Comparison of ENCODE assay signal across 8 cellular contexts in the genomic region with DNA sequence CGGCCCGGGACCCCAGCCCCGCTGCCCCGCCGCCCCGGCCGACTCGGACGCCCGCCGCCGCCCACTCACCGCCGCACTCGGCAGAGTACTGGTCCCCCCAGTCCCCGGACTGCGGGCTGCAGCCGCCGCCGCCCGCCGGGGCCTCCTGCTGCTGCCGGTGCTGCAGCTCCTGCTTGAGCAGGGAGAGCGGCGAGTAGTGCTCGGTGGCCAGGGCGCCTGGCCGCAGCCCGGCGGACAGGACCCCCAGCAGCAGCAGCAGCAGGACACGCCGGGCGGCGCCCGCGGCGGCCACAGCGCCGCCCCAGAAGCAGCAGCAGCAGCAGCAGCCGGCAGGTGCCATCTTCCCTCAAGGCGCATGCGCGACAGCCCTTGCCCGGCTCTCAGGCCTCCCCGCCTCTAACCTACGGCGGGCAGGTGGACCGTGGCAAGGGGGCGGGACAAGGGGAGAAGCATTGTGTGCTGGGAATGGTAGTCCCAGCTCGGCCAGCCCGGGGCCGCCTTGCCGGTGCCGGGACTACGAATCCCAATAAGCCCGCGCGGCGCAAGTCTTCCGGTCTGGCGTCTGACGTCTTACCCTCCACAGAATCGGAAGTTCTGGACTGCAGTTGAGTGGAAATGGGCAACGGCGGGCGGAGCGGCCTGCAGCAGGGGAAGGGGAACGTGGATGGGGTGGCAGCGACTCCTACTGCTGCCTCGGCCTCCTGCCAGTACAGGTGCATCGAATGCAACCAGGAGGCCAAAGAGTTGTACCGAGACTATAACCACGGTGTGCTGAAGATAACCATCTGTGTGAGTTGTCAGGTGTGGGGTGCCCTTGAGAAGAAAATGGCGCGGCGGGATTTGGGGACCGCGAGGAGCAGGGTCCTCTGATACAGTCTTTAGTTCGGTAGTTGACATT. TPM values are rescaled to one million over a fixed set of nuclear protein-coding genes. Genes with fewer than 3 reads are reported as not detected.
A peak's percentile ranks its signal among the peaks of the same experiment; 100 is the strongest.
DNase-seq lines count a peak whose midpoint lies in the region; ATAC-seq, FAIRE-seq and TF ChIP-seq lines count a peak whose summit lies in the region.

Gene ARV1 (plus strand): TSS at position 604 of the 898 bp plus-strand sequence. CDS start 12 bp downstream, at position 616.
A gene with protein sequence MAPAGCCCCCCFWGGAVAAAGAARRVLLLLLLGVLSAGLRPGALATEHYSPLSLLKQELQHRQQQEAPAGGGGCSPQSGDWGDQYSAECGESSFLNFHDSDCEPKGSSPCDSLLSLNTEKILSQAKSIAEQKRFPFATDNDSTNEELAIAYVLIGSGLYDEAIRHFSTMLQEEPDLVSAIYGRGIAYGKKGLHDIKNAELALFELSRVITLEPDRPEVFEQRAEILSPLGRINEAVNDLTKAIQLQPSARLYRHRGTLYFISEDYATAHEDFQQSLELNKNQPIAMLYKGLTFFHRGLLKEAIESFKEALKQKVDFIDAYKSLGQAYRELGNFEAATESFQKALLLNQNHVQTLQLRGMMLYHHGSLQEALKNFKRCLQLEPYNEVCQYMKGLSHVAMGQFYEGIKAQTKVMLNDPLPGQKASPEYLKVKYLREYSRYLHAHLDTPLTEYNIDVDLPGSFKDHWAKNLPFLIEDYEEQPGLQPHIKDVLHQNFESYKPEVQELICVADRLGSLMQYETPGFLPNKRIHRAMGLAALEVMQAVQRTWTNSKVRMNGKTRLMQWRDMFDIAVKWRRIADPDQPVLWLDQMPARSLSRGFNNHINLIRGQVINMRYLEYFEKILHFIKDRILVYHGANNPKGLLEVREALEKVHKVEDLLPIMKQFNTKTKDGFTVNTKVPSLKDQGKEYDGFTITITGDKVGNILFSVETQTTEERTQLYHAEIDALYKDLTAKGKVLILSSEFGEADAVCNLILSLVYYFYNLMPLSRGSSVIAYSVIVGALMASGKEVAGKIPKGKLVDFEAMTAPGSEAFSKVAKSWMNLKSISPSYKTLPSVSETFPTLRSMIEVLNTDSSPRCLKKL (minus strand): TSS at position 371 of the 898 bp plus-strand sequence. CDS start 31 bp downstream, at position 340.

- peak; percentile 93 for ATAC-seq in GM18502 (IDR thresholded peaks at IDR 0.05; ENCODE audit: poor library complexity, unreplicated experiment)
- ATAC-seq in HG02970 (IDR thresholded peaks at IDR 0.05; ENCODE audit: low FRiP score, unreplicated experiment) = peak; percentile 96
- ATAC-seq in left ventricle myocardium superior = peak; percentile 100
- ATAC-seq in psoas muscle = peak; percentile 99 to 100 (median 100)

- peak within 1 kb of the TSS; percentile 81 for H3K4me3 ChIP-seq in psoas muscle

- DNase-seq in NCI-H187 treated with DMSO at 0.1 percent for 48 hours (lab: John Stamatoyannopoulos, UW) = peak; percentile 83
- peak; percentile 82 to 100 (median 98) for DNase-seq in anterior cingulate cortex (lab: John Stamatoyannopoulos, UW)
- DNase-seq in left ventricle myocardium superior = peak; percentile 99
- DNase-seq in psoas muscle = peak; percentile 99
- DNase-seq in urothelium cell line (ENCODE audit: low spot score) = peak; percentile 94

- 0 to 1% (median 0%) methylated on average over 59 to 79 of the region's 79 CpGs for WGBS in psoas muscle, 3 donors

- H3K4me1 ChIP-seq in psoas muscle = peaks cover 16% of the 10 kb centered on the region

- intact Hi-C loops in T-helper 2 cell treated with Interferon-gamma antibody and Interleukin-4, amounts not matched to agents 100 ng/mL and 5 ng/mL, for 36 hours (cut with micrococcal nuclease) = loop anchor here (1.0 to 5.0 kb wide), 9 partner anchors 41 to 550 kb away; partner anchors contain the start of genes C1orf198, COG2, FAM89A and GNPAT
- intact Hi-C loops in left ventricle myocardium superior (cut with micrococcal nuclease) = no loop called here
- intact Hi-C loops in psoas muscle (cut with DNase I) = loop anchor here in 1 of 2 donors (5.0 kb wide), 1 partner anchor 234 kb away; no protein-coding TSS in a partner anchor

- no peaks in the 10 kb centered on the region for H3K27me3 ChIP-seq in psoas muscle (ENCODE audit: insufficient read depth in 3 of 3, low read length in 2 of 3)

- peak; percentile 15 for TF ChIP-seq CTCF in psoas muscle (IDR thresholded peaks at IDR 0.05)

- peak within 1 kb of the TSS; percentile 65 for H3K27ac ChIP-seq in psoas muscle

- H3K9me3 ChIP-seq in psoas muscle = no peaks in the 10 kb centered on the region

- FAIRE-seq in urothelium cell line (lab: Jason Lieb, UNC) = peak; percentile 32

- peaks cover 0 to 28% of the 10 kb centered on the region in 2 donors for H3K36me3 ChIP-seq in psoas muscle (ENCODE audit: insufficient read depth in 1 of 2, low read depth in 1 of 2)

RNA-seq across cellular contexts. Expression of gene ARV1, which starts in this region (rescaled TPM):
- total RNA-seq in T-helper 2 cell treated with Interferon-gamma antibody and Interleukin-4, amounts not matched to agents 100 ng/mL and 5 ng/mL, for 36 hours = 11.3 and 11.5 TPM in 2 replicates
- total RNA-seq in left ventricle myocardium superior (20.4 TPM), psoas muscle (10 to 100 TPM in 3 of 4 donors, 1 to 10 TPM in 1; 7.9 to 18.7 (median 12.2) TPM)
- 10 to 100 TPM; 12.6 to 22.5 (median 21.8) TPM for polyA plus RNA-seq in psoas muscle

RNA-seq across cellular contexts. Expression of the second gene that starts in this region (rescaled TPM):
- total RNA-seq in T-helper 2 cell treated with Interferon-gamma antibody and Interleukin-4, amounts not matched to agents 100 ng/mL and 5 ng/mL, for 36 hours = 29.1 and 30.1 TPM in 2 replicates
- total RNA-seq in left ventricle myocardium superior = 6.2 TPM
- 10 to 100 TPM in 2 of 4 donors, 1 to 10 TPM in 2; 7.6 to 14.3 (median 9.5) TPM for total RNA-seq in psoas muscle
- polyA plus RNA-seq in psoas muscle = 10 to 100 TPM in 2 of 3 donors, 1 to 10 TPM in 1; 9.3 to 24.2 (median 11.5) TPM

Comparison
In these comparisons a context has a peak if more than half of its experiments do, and no peak if none do; other contexts are left out.
1. Peak in every context shown above with its lines: DNase-seq, ATAC-seq, H3K4me3 ChIP-seq and H3K27ac ChIP-seq.